11 cellular contexts compared by ENCODE assay signal in the genomic region with DNA sequence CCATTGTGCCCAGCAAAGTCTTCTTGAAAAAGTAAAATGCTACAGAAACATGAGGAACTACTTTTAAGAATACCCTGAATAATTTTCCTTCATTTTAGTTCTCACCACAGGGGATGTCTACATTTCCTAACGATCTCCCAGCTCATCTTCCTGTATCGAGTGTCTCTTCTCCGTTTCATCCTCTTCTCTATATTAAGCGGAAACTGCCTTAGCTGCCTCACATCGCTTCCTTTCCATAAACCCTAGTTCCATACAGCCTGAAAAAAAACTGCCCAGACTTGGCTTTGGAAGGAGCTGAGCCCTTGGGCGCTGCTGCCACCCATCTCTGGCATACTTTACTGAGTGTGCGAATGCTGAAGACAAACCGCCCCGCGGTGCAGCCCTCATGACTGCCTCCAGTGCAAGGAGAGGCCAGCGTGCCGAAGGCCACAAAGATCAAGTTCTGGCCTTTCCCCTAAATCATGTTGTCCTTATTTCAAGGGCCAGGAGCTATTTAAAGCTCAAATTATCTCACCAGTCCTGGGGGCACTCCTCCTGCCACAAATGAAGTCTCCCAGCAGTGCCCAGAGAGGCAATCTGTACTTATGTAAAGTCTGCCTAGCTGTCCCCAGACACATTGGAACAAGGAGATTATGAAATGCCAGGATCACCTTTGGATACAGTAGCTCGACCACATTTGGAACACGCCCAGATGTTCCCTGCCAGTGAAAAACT. TPM values are rescaled to one million over a fixed set of nuclear protein-coding genes. Genes with fewer than 3 reads are reported as not detected.
DNase-seq lines count a peak whose midpoint lies in the region; ATAC-seq and TF ChIP-seq lines count a peak whose summit lies in the region.
"Had no signal": no experiment of that assay in that cellular context is flagged by ENCODE, and none has a peak within 500 bp of the region (broad histone marks: within the 10 kb centered on the region; RNA-seq: fewer than 3 reads in every experiment).

No MANE protein-coding gene starts in this region.

- H2BK15ac ChIP-seq in mesenchymal stem cell (ENCODE audit: low read depth, poor library complexity, severe bottlenecking) = no peak overlapping the region

- H3K9me3 ChIP-seq in mesenchymal stem cell (ENCODE audit: control insufficient read depth, low read length) (no peaks in the 10 kb centered on the region), testis (no peaks in the 10 kb centered on the region)

- peak overlapping the region; percentile 12 for H3K9ac ChIP-seq in mesenchymal stem cell (ENCODE audit: low read length)

- H3K27ac ChIP-seq in RWPE1 (peak overlapping the region; percentile 52), mesenchymal stem cell (ENCODE audit: low read length, poor library complexity, severe bottlenecking) (peak overlapping the region; percentile 9), testis (peak overlapping the region; percentile 21 to 62)

- H2AFZ ChIP-seq in mesenchymal stem cell (ENCODE audit: low read depth, low read length) = no peak overlapping the region

- intact Hi-C loops in testis (cut with DNase I; ENCODE audit: low total_unique reads) = no loop called here

- H3K18ac ChIP-seq in mesenchymal stem cell (ENCODE audit: low read depth in 1 of 2, low read length in 2 of 2) = no peak overlapping the region

- H3K4me3 ChIP-seq in mesenchymal stem cell (ENCODE audit: insufficient read depth in 1 of 2, low read depth in 1 of 2, low read length in 2 of 2) (no peak overlapping the region), testis (no peak overlapping the region)
- H3K4me3 ChIP-seq: K562 had no signal

- no peak overlapping the region for H3K4ac ChIP-seq in mesenchymal stem cell (ENCODE audit: low read depth in 1 of 2, low read length in 2 of 2)

- DNase-seq in RWPE1 (ENCODE audit: low spot score) (no peak), epidermal melanocyte (ENCODE audit: insufficient read length, low spot score) (peak; percentile 82), mesenchymal stem cell (peak; percentile 61), testis (peak; percentile 87), NCI-H2227 (lab: John Stamatoyannopoulos, UW; ENCODE audit: unreplicated experiment) (no peak)
- no peak for DNase-seq in stimulated activated CD8-positive, alpha-beta memory T cell treated with anti-CD3 and anti-CD28 coated beads, Interleukin-4, amount 100 ng/mL, for 48 hours
- DNase-seq: NCI-H446; stimulated activated CD4-positive, alpha-beta T cell treated with anti-CD3 and anti-CD28 coated beads, Interleukin-2, amount 100 ng/mL, for 48 hours had no signal

- no peak overlapping the region for H4K91ac ChIP-seq in mesenchymal stem cell (ENCODE audit: low read length)

- H3K27me3 ChIP-seq in mesenchymal stem cell (ENCODE audit: control insufficient read depth in 1 of 2, insufficient read depth in 1 of 2, low read length in 2 of 2) (no peaks in the 10 kb centered on the region), testis (no peaks in the 10 kb centered on the region)

- no peak overlapping the region for H4K8ac ChIP-seq in mesenchymal stem cell (ENCODE audit: low read length)

- no peak for ATAC-seq in GM21381 (IDR thresholded peaks at IDR 0.05; ENCODE audit: unreplicated experiment)
- ATAC-seq: K562, SK-N-SH treated with all-trans-retinoic acid at 6 μM for 48 hours had no signal

- POLR2A ChIA-PET in RWPE1 (lab: Yijun Ruan, JAX; ENCODE audit: low non-redundant PET) = no interaction called here

- H3K4me2 ChIP-seq in mesenchymal stem cell (ENCODE audit: low read length, poor library complexity, severe bottlenecking) = no peak overlapping the region

- H3K4me1 ChIP-seq in mesenchymal stem cell (ENCODE audit: control insufficient read depth, insufficient read depth, low read depth, low read length) = peaks cover 11% of the 10 kb centered on the region
- peaks cover 32% of the 10 kb centered on the region for H3K4me1 ChIP-seq in testis

- H2BK5ac ChIP-seq in mesenchymal stem cell (ENCODE audit: low read depth, low read length, poor library complexity, severe bottlenecking) = no peak overlapping the region

- no peak overlapping the region for H3K14ac ChIP-seq in mesenchymal stem cell (ENCODE audit: low read length in 2 of 2)

- TF ChIP-seq POLR2A in testis (IDR thresholded peaks at IDR 0.05) = no peak

- H3K36me3 ChIP-seq in mesenchymal stem cell (ENCODE audit: control insufficient read depth in 1 of 2, insufficient read depth in 2 of 2, low read depth in 1 of 2, low read length in 2 of 2) (peaks cover 26 to 63% of the 10 kb centered on the region in 2 experiments), testis (ENCODE audit: low read depth, missing control alignments) (no peaks in the 10 kb centered on the region)

- TF ChIP-seq CTCF in RWPE1 (conservative IDR thresholded peaks at IDR 0.05; ENCODE audit: low read depth) (no peak), testis (IDR thresholded peaks at IDR 0.05) (no peak)

- no peak overlapping the region for H2BK120ac ChIP-seq in mesenchymal stem cell (ENCODE audit: low read depth, low read length)

- WGBS in mesenchymal stem cell = 89% methylated on average over 14 of the region's 14 CpGs
- WGBS in testis, 2 donors = 37 to 55% methylated on average over 14 of the region's 14 CpGs

- H3K79me1 ChIP-seq in mesenchymal stem cell (replicated peaks; ENCODE audit: low read length, poor library complexity, severe bottlenecking) = no peaks in the 10 kb centered on the region

- H2AK5ac ChIP-seq in mesenchymal stem cell (ENCODE audit: low read length, severe bottlenecking) = no peak overlapping the region

- CTCF ChIA-PET in RWPE1 (lab: Yijun Ruan, JAX) = no interaction called here

- no peak overlapping the region for H2BK12ac ChIP-seq in mesenchymal stem cell (ENCODE audit: low read length in 2 of 2)

- H3K23ac ChIP-seq in mesenchymal stem cell (ENCODE audit: low read length in 2 of 2) = no peak overlapping the region

RNA-seq across cellular contexts. Expression of a gene that starts 25.2 kb away (rescaled TPM):
- polyA plus RNA-seq in mesenchymal stem cell (2013, experiment 1 of 2) = 106 TPM
- polyA plus RNA-seq in mesenchymal stem cell (2013, experiment 2 of 2) = 107 TPM
- 10 to 100 TPM; 78.4 to 80.2 TPM for total RNA-seq in testis
- polyA plus RNA-seq in testis (ENCODE audit: insufficient read depth, low read depth, low replicate concordance) = 67.4 TPM

RNA-seq across cellular contexts. Expression of a gene that starts 31.1 kb away (rescaled TPM):
- 794 TPM for polyA plus RNA-seq in mesenchymal stem cell (2013, experiment 1 of 2)
- polyA plus RNA-seq in mesenchymal stem cell (2013, experiment 2 of 2) = 815 TPM
- total RNA-seq in testis = 100 to 1,000 TPM; 216 to 245 TPM
- 190 TPM for polyA plus RNA-seq in testis (ENCODE audit: insufficient read depth, low read depth, low replicate concordance)

Comparison
In these comparisons a context has a peak if more than half of its experiments do, and no peak if none do; other contexts are left out.
1. DNase-seq: peak in epidermal melanocyte (single experiment), mesenchymal stem cell (single experiment) and testis (single experiment); none in RWPE1 (single experiment), NCI-H2227 (single experiment) and stimulated activated CD8-positive, alpha-beta memory T cell treated with anti-CD3 and anti-CD28 coated beads, Interleukin-4, amount 100 ng/mL, for 48 hours (single experiment).
2. Peak in every context shown above with its lines, with median percentiles within 50 percentile points of each other: H3K27ac ChIP-seq.